Comparison of ENCODE assay signal across 10 cellular contexts in the genomic region with DNA sequence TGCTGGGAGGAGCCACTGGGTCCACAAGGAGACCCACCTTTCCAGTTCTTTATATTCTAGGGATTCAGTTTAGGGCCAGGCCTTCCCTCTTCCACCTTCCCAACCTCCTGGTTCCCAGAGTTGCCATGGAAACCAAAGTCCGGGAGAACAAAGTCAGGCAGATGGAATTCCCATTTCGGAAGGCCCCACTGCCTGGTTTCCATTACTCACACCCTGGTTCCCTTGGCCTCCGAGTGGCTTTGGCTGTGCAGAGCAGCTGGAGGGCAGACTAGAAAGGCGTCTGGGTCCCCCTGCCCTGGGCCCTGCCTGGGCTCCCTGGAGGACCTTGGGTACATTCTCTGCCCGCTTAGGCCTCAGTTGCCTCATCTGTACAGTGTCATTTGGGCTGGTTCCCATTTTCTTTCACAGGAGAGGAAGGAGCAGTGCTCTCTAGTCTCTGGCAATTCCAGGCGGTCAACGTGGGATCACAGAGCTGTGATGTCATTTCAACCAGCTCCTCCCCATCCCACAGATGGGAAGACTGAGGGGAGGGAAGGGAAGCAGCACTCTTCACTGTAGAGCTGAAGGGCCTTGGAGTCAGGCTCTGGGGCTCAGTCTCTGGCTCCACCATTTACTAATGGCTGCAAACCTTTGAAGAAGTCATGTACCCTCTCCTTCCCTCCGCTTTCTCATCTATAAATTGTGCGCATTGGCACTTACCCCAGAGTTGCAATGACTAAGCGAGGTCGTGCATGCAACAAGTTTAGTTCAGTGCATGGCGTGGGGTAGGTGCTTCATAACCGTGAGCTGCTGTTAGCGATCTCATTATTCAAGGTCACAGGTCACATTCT.
DNase-seq lines count a peak whose midpoint lies in the region; ATAC-seq and TF ChIP-seq lines count a peak whose summit lies in the region.
"Had no signal": no experiment of that assay in that cellular context is flagged by ENCODE, and none has a peak within 500 bp of the region (broad histone marks: within the 10 kb centered on the region; RNA-seq: fewer than 3 reads in every experiment).

No MANE protein-coding gene starts in this region.

- TF ChIP-seq CTCF in chondrocyte (IDR thresholded peaks at IDR 0.05), result no peak

- DNase-seq in activated T-cell treated with anti-CD3 and anti-CD28 coated beads, Interleukin-2, amount 50 U/mL, for 24 hours, result no peak
- DNase-seq in activated T-cell treated with anti-CD3 and anti-CD28 coated beads, Interleukin-2, amount 50 U/mL, for 72 hours, result no peak
- DNase-seq in chondrocyte (ENCODE audit: low spot score), result peak; percentile 61
- peak; percentile 49 for DNase-seq in left kidney (ENCODE audit: low read depth, low spot score)
- DNase-seq in DMS53 treated with DMSO at 0.1 percent for 48 hours (lab: John Stamatoyannopoulos, UW; ENCODE audit: unreplicated experiment), result no peak
- DNase-seq in ACHN, result no peak
- DNase-seq: activated B cell treated with CpG ODN at 0.5 μM for 24 hours had no signal

- in situ Hi-C loops in ACHN (cut with HindIII; ENCODE audit: low pct_ligation_motif_present, low pct_unique_long_range_greater_than_20kb, low sequenced_read_pairs), result no loop called here

- no peak overlapping the region for H3K4me3 Mint-ChIP-seq in activated T-cell treated with anti-CD3 and anti-CD28 coated beads, Interleukin-2, amount 50 U/mL, for 24 hours
- no peak overlapping the region for H3K4me3 Mint-ChIP-seq in activated T-cell treated with anti-CD3 and anti-CD28 coated beads, Interleukin-2, amount 50 U/mL, for 72 hours
- H3K4me3 Mint-ChIP-seq in chondrocyte (ENCODE audit: unreplicated experiment), result no peak overlapping the region
- H3K4me3 Mint-ChIP-seq: activated B cell treated with CpG ODN at 0.5 μM for 24 hours; stimulated activated naive CD8-positive, alpha-beta T cell treated with anti-CD3 and anti-CD28 coated beads, Interleukin-15, Interleukin-2, amounts not matched to agents 100 ng/mL and 50 ng/mL, for 24 hours had no signal

- no peaks in the 10 kb centered on the region for H3K27me3 Mint-ChIP-seq in activated T-cell treated with anti-CD3 and anti-CD28 coated beads, Interleukin-2, amount 50 U/mL, for 24 hours
- no peaks in the 10 kb centered on the region for H3K27me3 Mint-ChIP-seq in activated T-cell treated with anti-CD3 and anti-CD28 coated beads, Interleukin-2, amount 50 U/mL, for 72 hours (ENCODE audit: low read depth)
- H3K27me3 Mint-ChIP-seq in chondrocyte (ENCODE audit: low read depth), result no peaks in the 10 kb centered on the region
- H3K27me3 Mint-ChIP-seq: stimulated activated naive CD8-positive, alpha-beta T cell treated with anti-CD3 and anti-CD28 coated beads, Interleukin-15, Interleukin-2, amounts not matched to agents 100 ng/mL and 50 ng/mL, for 24 hours had no signal

- H3K4me1 Mint-ChIP-seq in activated T-cell treated with anti-CD3 and anti-CD28 coated beads, Interleukin-2, amount 50 U/mL, for 24 hours (ENCODE audit: low read depth), result peaks cover 16% of the 10 kb centered on the region
- peaks cover 27% of the 10 kb centered on the region for H3K4me1 Mint-ChIP-seq in activated T-cell treated with anti-CD3 and anti-CD28 coated beads, Interleukin-2, amount 50 U/mL, for 72 hours (ENCODE audit: low read depth)
- H3K4me1 Mint-ChIP-seq in chondrocyte (ENCODE audit: low read depth), result peaks cover 60% of the 10 kb centered on the region

- no peaks in the 10 kb centered on the region for H3K9me3 Mint-ChIP-seq in activated T-cell treated with anti-CD3 and anti-CD28 coated beads, Interleukin-2, amount 50 U/mL, for 24 hours
- H3K9me3 Mint-ChIP-seq in activated T-cell treated with anti-CD3 and anti-CD28 coated beads, Interleukin-2, amount 50 U/mL, for 72 hours, result no peaks in the 10 kb centered on the region
- H3K9me3 Mint-ChIP-seq in chondrocyte (ENCODE audit: low read depth), result no peaks in the 10 kb centered on the region
- H3K9me3 Mint-ChIP-seq: activated B cell treated with CpG ODN at 0.5 μM for 24 hours; stimulated activated naive CD8-positive, alpha-beta T cell treated with anti-CD3 and anti-CD28 coated beads, Interleukin-15, Interleukin-2, amounts not matched to agents 100 ng/mL and 50 ng/mL, for 24 hours had no signal

- peak overlapping the region; percentile 33 for H3K27ac Mint-ChIP-seq in activated T-cell treated with anti-CD3 and anti-CD28 coated beads, Interleukin-2, amount 50 U/mL, for 24 hours
- no peak overlapping the region for H3K27ac Mint-ChIP-seq in activated T-cell treated with anti-CD3 and anti-CD28 coated beads, Interleukin-2, amount 50 U/mL, for 72 hours
- peak overlapping the region; percentile 73 for H3K27ac Mint-ChIP-seq in chondrocyte (ENCODE audit: unreplicated experiment)
- H3K27ac Mint-ChIP-seq: activated B cell treated with CpG ODN at 0.5 μM for 24 hours; stimulated activated naive CD8-positive, alpha-beta T cell treated with anti-CD3 and anti-CD28 coated beads, Interleukin-15, Interleukin-2, amounts not matched to agents 100 ng/mL and 50 ng/mL, for 24 hours had no signal

- no peak for ATAC-seq in activated T-cell treated with anti-CD3 and anti-CD28 coated beads, Interleukin-2, amount 50 U/mL, for 72 hours (replicated peaks in 1 of 2)
- no peak for ATAC-seq in GM18511 (IDR thresholded peaks at IDR 0.05; ENCODE audit: unreplicated experiment)
- no peak for ATAC-seq in HG03159 (IDR thresholded peaks at IDR 0.05; ENCODE audit: unreplicated experiment)

- H3K36me3 Mint-ChIP-seq in activated T-cell treated with anti-CD3 and anti-CD28 coated beads, Interleukin-2, amount 50 U/mL, for 24 hours (ENCODE audit: low read depth), result peaks cover 32% of the 10 kb centered on the region
- peaks cover 0 to 10% of the 10 kb centered on the region in 2 donors for H3K36me3 Mint-ChIP-seq in activated T-cell treated with anti-CD3 and anti-CD28 coated beads, Interleukin-2, amount 50 U/mL, for 72 hours (ENCODE audit: insufficient read depth in 2 of 2)
- peaks cover 14% of the 10 kb centered on the region for H3K36me3 Mint-ChIP-seq in chondrocyte (ENCODE audit: low read depth)

Comparison
In these comparisons a context has a peak if more than half of its experiments do, and no peak if none do; other contexts are left out.
1. DNase-seq: peak in chondrocyte (single experiment) and left kidney (single experiment); none in activated T-cell treated with anti-CD3 and anti-CD28 coated beads, Interleukin-2, amount 50 U/mL, for 24 hours (single experiment), activated T-cell treated with anti-CD3 and anti-CD28 coated beads, Interleukin-2, amount 50 U/mL, for 72 hours (0 of 2), DMS53 treated with DMSO at 0.1 percent for 48 hours (single experiment) and ACHN (single experiment).